Comparison of ENCODE assay signal across 27 cellular contexts in genomic region chr19:52070496-52070895, GRCh38. TPM values are rescaled to one million over a fixed set of nuclear protein-coding genes. Genes with fewer than 3 reads are reported as not detected.
DNase-seq lines count a peak whose midpoint lies in the region; ATAC-seq, FAIRE-seq and TF ChIP-seq lines count a peak whose summit lies in the region.
"Had no signal": no experiment of that assay in that cellular context is flagged by ENCODE, and none has a peak within 500 bp of the region (broad histone marks: within the 10 kb centered on the region; RNA-seq: fewer than 3 reads in every experiment).

No MANE protein-coding gene starts in this region.

- H3K4me1 Mint-ChIP-seq in astrocyte (ENCODE audit: low read depth, unreplicated experiment): no peaks in the 10 kb centered on the region
- no peaks in the 10 kb centered on the region for H3K4me1 Mint-ChIP-seq in activated T-helper 2 cell treated with anti-CD3 and anti-CD28 coated beads, Interferon-gamma antibody, Interleukin-2, Interleukin-4, amounts not matched to agents 10 μg/mL and 5 μg/mL and 100 μg/mL, durations not matched to agents 14 hours and 24 hours and 36 hours (ENCODE audit: low read depth)
- H3K4me1 Mint-ChIP-seq: GM23338 had no signal

- no peak for DNase-seq in right lobe of liver
- peak; percentile 79 for DNase-seq in astrocyte (ENCODE audit: low read depth)
- peak; percentile 60 for DNase-seq in fibroblast of pulmonary artery (ENCODE audit: low read depth)
- DNase-seq in activated T-helper 2 cell treated with anti-CD3 and anti-CD28 coated beads, Interferon-gamma antibody, Interleukin-2, Interleukin-4, amounts not matched to agents 10 μg/mL and 5 μg/mL and 100 μg/mL, durations not matched to agents 14 hours and 24 hours and 36 hours (ENCODE audit: low spot score): no peak
- DNase-seq in glomerular visceral epithelial cell (ENCODE audit: extremely low spot score): no peak
- no peak for DNase-seq in NCI-H446 (lab: John Stamatoyannopoulos, UW)
- no peak for DNase-seq in NCI-H2196 (lab: John Stamatoyannopoulos, UW; ENCODE audit: unreplicated experiment)
- DNase-seq: activated CD4-positive, alpha-beta memory T cell treated with anti-CD3 and anti-CD28 coated beads, Interleukin-2, amount 10 ng/mL, durations not matched to agents 7 days and 5 days; activated CD4-positive, CD25-positive, alpha-beta regulatory T cell; activated T-cell treated with anti-CD3 and anti-CD28 coated beads for 4 hours; effector memory CD8-positive, alpha-beta T cell; GF-D8; NCI-H1694; occipital lobe; stimulated activated CD4-positive, alpha-beta T cell treated with anti-CD3 and anti-CD28 coated beads, Interleukin-15, amount 100 ng/mL, for 24 hours; T-helper 9 cell; uterus had no signal

- no peak overlapping the region for H3K9ac ChIP-seq in liver (ENCODE audit: low read depth in 1 of 2, low read length in 2 of 2)
- H3K9ac ChIP-seq in astrocyte (ENCODE audit: low read length): no peak overlapping the region
- H3K9ac ChIP-seq: BLaER1 treated with 17β-estradiol and CSF1 and Interleukin-3, amounts not matched to agents 10 nM and 100 nM had no signal

- peaks cover 29% of the 10 kb centered on the region for H3K79me2 ChIP-seq in astrocyte (ENCODE audit: insufficient read depth, low read length)

- no peak overlapping the region for H3K4me2 ChIP-seq in astrocyte (ENCODE audit: low read length)
- H3K4me2 ChIP-seq: A549; BLaER1 treated with 17β-estradiol and CSF1 and Interleukin-3, amounts not matched to agents 10 nM and 100 nM; GM23338; hepatocyte had no signal

- no peak for ATAC-seq in right lobe of liver
- ATAC-seq: A549; effector memory CD8-positive, alpha-beta T cell; GM23338; K562 had no signal

- peaks cover 13% of the 10 kb centered on the region for H4K20me1 ChIP-seq in astrocyte (ENCODE audit: insufficient read depth, low read length)
- H4K20me1 ChIP-seq: BLaER1 treated with 17β-estradiol and CSF1 and Interleukin-3, amounts not matched to agents 10 nM and 100 nM had no signal

- no peak for TF ChIP-seq POLR2A in right lobe of liver (IDR thresholded peaks at IDR 0.05)

- H3K9me3 Mint-ChIP-seq in astrocyte (ENCODE audit: unreplicated experiment): peaks cover 79% of the 10 kb centered on the region
- peaks cover 87% of the 10 kb centered on the region for H3K9me3 Mint-ChIP-seq in activated T-helper 2 cell treated with anti-CD3 and anti-CD28 coated beads, Interferon-gamma antibody, Interleukin-2, Interleukin-4, amounts not matched to agents 10 μg/mL and 5 μg/mL and 100 μg/mL, durations not matched to agents 14 hours and 24 hours and 36 hours

- WGBS in liver: 98% methylated on average over 5 of the region's 5 CpGs
- WGBS in right lobe of liver (ENCODE audit: insufficient coverage, low coverage, low lambda C conversion rate, missing lambda C conversion rate): 87% methylated on average over 3 of the region's 5 CpGs

- peak overlapping the region; percentile 51 for H3K4me3 Mint-ChIP-seq in astrocyte (ENCODE audit: unreplicated experiment)
- H3K4me3 Mint-ChIP-seq in activated T-helper 2 cell treated with anti-CD3 and anti-CD28 coated beads, Interferon-gamma antibody, Interleukin-2, Interleukin-4, amounts not matched to agents 10 μg/mL and 5 μg/mL and 100 μg/mL, durations not matched to agents 14 hours and 24 hours and 36 hours (ENCODE audit: low read depth): no peak overlapping the region
- H3K4me3 Mint-ChIP-seq: activated CD4-positive, alpha-beta memory T cell treated with anti-CD3 and anti-CD28 coated beads, Interleukin-2, amount 10 ng/mL, durations not matched to agents 7 days and 5 days; effector memory CD8-positive, alpha-beta T cell; GM23338 had no signal

- intact Hi-C loops in right lobe of liver (cut with DNase I): no loop called here
- intact Hi-C loops in activated T-helper 2 cell treated with anti-CD3 and anti-CD28 coated beads, Interferon-gamma antibody, Interleukin-2, Interleukin-4, amounts not matched to agents 10 μg/mL and 5 μg/mL and 100 μg/mL, durations not matched to agents 14 hours and 24 hours and 36 hours (cut with micrococcal nuclease): no loop called here

- H3K36me3 ChIP-seq in liver (ENCODE audit: control insufficient read depth in 4 of 4, insufficient read depth in 3 of 4, low read depth in 1 of 4, low read length in 3 of 4): peaks cover 20 to 93% (median 86%) of the 10 kb centered on the region in 4 donors
- peaks cover 0 to 76% (median 24%) of the 10 kb centered on the region in 4 donors for H3K36me3 ChIP-seq in right lobe of liver
- H3K36me3 ChIP-seq in astrocyte (ENCODE audit: insufficient read depth, low read length): peaks cover 46% of the 10 kb centered on the region

- H3K36me3 Mint-ChIP-seq in astrocyte (ENCODE audit: low read depth, unreplicated experiment): peaks cover 89% of the 10 kb centered on the region
- peaks cover 100% of the 10 kb centered on the region for H3K36me3 Mint-ChIP-seq in activated T-helper 2 cell treated with anti-CD3 and anti-CD28 coated beads, Interferon-gamma antibody, Interleukin-2, Interleukin-4, amounts not matched to agents 10 μg/mL and 5 μg/mL and 100 μg/mL, durations not matched to agents 14 hours and 24 hours and 36 hours (ENCODE audit: low read depth)

- H3K27ac ChIP-seq in liver (ENCODE audit: low read depth in 1 of 2, low read length in 2 of 2) (no peak overlapping the region), right lobe of liver (no peak overlapping the region), astrocyte (ENCODE audit: low read depth, low read length) (peak overlapping the region; percentile 43)
- H3K27ac ChIP-seq: A549; BLaER1 treated with 17β-estradiol and CSF1 and Interleukin-3, amounts not matched to agents 10 nM and 100 nM; hepatocyte; right atrium auricular region; RWPE1; uterus had no signal

- no peaks in the 10 kb centered on the region for H3K4me1 ChIP-seq in liver (ENCODE audit: control insufficient read depth in 4 of 4, insufficient read depth in 4 of 4, low read length in 3 of 4)
- no peaks in the 10 kb centered on the region for H3K4me1 ChIP-seq in right lobe of liver
- H3K4me1 ChIP-seq in astrocyte (ENCODE audit: insufficient read depth, low read length): no peaks in the 10 kb centered on the region
- H3K4me1 ChIP-seq: A549; BLaER1 treated with 17β-estradiol and CSF1 and Interleukin-3, amounts not matched to agents 10 nM and 100 nM; right atrium auricular region; uterus had no signal

- no peaks in the 10 kb centered on the region for H3K27me3 ChIP-seq in liver (ENCODE audit: control insufficient read depth in 4 of 4, insufficient read depth in 4 of 4, low read length in 3 of 4)
- no peaks in the 10 kb centered on the region for H3K27me3 ChIP-seq in right lobe of liver
- H3K27me3 ChIP-seq in astrocyte (ENCODE audit: insufficient read depth, low read length): no peaks in the 10 kb centered on the region
- H3K27me3 ChIP-seq: hepatocyte, right atrium auricular region, uterus had no signal

- no peaks in the 10 kb centered on the region for H3K27me3 Mint-ChIP-seq in astrocyte (ENCODE audit: low read depth, unreplicated experiment)
- H3K27me3 Mint-ChIP-seq in activated T-helper 2 cell treated with anti-CD3 and anti-CD28 coated beads, Interferon-gamma antibody, Interleukin-2, Interleukin-4, amounts not matched to agents 10 μg/mL and 5 μg/mL and 100 μg/mL, durations not matched to agents 14 hours and 24 hours and 36 hours (ENCODE audit: low read depth): no peaks in the 10 kb centered on the region
- H3K27me3 Mint-ChIP-seq: activated CD4-positive, alpha-beta memory T cell treated with anti-CD3 and anti-CD28 coated beads, Interleukin-2, amount 10 ng/mL, durations not matched to agents 7 days and 5 days; effector memory CD8-positive, alpha-beta T cell had no signal

- no peak for TF ChIP-seq CTCF in liver (IDR thresholded peaks at IDR 0.05; ENCODE audit: low read depth, low read length, missing input control)
- TF ChIP-seq CTCF in right lobe of liver (IDR thresholded peaks at IDR 0.05): no peak
- no peak for TF ChIP-seq CTCF in astrocyte (IDR thresholded peaks at IDR 0.05; ENCODE audit: insufficient read depth, low read depth, low read length)
- TF ChIP-seq CTCF in fibroblast of pulmonary artery (IDR thresholded peaks at IDR 0.05; ENCODE audit: low read length, missing control alignments): no peak

- H3K9me3 ChIP-seq in liver (ENCODE audit: control insufficient read depth in 4 of 4, low read length in 3 of 4) (peaks cover 47 to 92% (median 69%) of the 10 kb centered on the region in 4 donors), right lobe of liver (peaks cover under 1 to 81% (median 26%) of the 10 kb centered on the region in 4 donors), astrocyte (ENCODE audit: insufficient read depth, low read depth, low read length) (peaks cover 53% of the 10 kb centered on the region)

- no peak overlapping the region for H2AFZ ChIP-seq in astrocyte (ENCODE audit: low read depth, low read length)
- H2AFZ ChIP-seq: GM23338, hepatocyte had no signal

- peak overlapping the region; percentile 74 for H3K27ac Mint-ChIP-seq in astrocyte (ENCODE audit: unreplicated experiment)
- H3K27ac Mint-ChIP-seq in activated T-helper 2 cell treated with anti-CD3 and anti-CD28 coated beads, Interferon-gamma antibody, Interleukin-2, Interleukin-4, amounts not matched to agents 10 μg/mL and 5 μg/mL and 100 μg/mL, durations not matched to agents 14 hours and 24 hours and 36 hours: no peak overlapping the region
- H3K27ac Mint-ChIP-seq: activated CD4-positive, alpha-beta memory T cell treated with anti-CD3 and anti-CD28 coated beads, Interleukin-2, amount 10 ng/mL, durations not matched to agents 7 days and 5 days; effector memory CD8-positive, alpha-beta T cell; GM23338 had no signal

- no peak for FAIRE-seq in astrocyte (lab: Jason Lieb, UNC)
- FAIRE-seq: A549, islet of Langerhans, K562 had no signal

- H3K4me3 ChIP-seq in liver (ENCODE audit: low read depth in 1 of 3, low read length in 3 of 3) (peak overlapping the region in 2 of 3 donors; percentile 45 to 84), right lobe of liver (no peak overlapping the region), astrocyte (ENCODE audit: insufficient read depth, low read depth, low read length) (no peak overlapping the region), fibroblast of pulmonary artery (replicated peaks; ENCODE audit: low read depth, low read length) (no peak overlapping the region)
- H3K4me3 ChIP-seq: A549, GM23338, K562, lung, right atrium auricular region, uterus had no signal

- no peak for TF ChIP-seq RAD21 in liver (IDR thresholded peaks at IDR 0.05)

RNA-seq across cellular contexts. Expression of gene ZNF432, which starts 21.9 kb away (rescaled TPM):
- total RNA-seq in liver: 1 to 10 TPM; 2.8 to 4.8 TPM
- under 1 TPM; 0.83 to 0.99 TPM for polyA plus RNA-seq in liver
- 1 to 10 TPM in 5 of 6 experiments, under 1 TPM in 1; 0.86 to 3.9 (median 3.3) TPM for total RNA-seq in right lobe of liver
- total RNA-seq in astrocyte: 17.7 and 22.9 TPM in 2 replicates
- total RNA-seq in activated T-helper 2 cell treated with anti-CD3 and anti-CD28 coated beads, Interferon-gamma antibody, Interleukin-2, Interleukin-4, amounts not matched to agents 10 μg/mL and 5 μg/mL and 100 μg/mL, durations not matched to agents 14 hours and 24 hours and 36 hours: 13.3 and 15.5 TPM in 2 replicates

RNA-seq across cellular contexts. Expression of gene ZNF841, which starts 25.1 kb away (rescaled TPM):
- 10 to 100 TPM in 1 of 2 donors, 1 to 10 TPM in 1; 5.9 to 11.1 TPM for total RNA-seq in liver
- polyA plus RNA-seq in liver: 1 to 10 TPM in 1 of 2 donors, under 1 TPM in 1; 0.86 to 2.5 TPM
- total RNA-seq in right lobe of liver: 1 to 10 TPM; 2.8 to 8.7 (median 5.8) TPM
- 37.8 and 38.0 TPM in 2 replicates for total RNA-seq in astrocyte
- 13.2 and 15.0 TPM in 2 replicates for total RNA-seq in activated T-helper 2 cell treated with anti-CD3 and anti-CD28 coated beads, Interferon-gamma antibody, Interleukin-2, Interleukin-4, amounts not matched to agents 10 μg/mL and 5 μg/mL and 100 μg/mL, durations not matched to agents 14 hours and 24 hours and 36 hours

RNA-seq across cellular contexts. Expression of gene ZNF614, which starts 42.3 kb away (rescaled TPM):
- total RNA-seq in liver (1 to 10 TPM; 2.2 to 4.7 TPM), right lobe of liver (1 to 10 TPM; 1.2 to 2.7 (median 1.6) TPM), astrocyte (9.9 and 11.4 TPM in 2 replicates)
- polyA plus RNA-seq in liver: 1 to 10 TPM; 1.1 TPM
- 9.2 and 9.6 TPM in 2 replicates for total RNA-seq in activated T-helper 2 cell treated with anti-CD3 and anti-CD28 coated beads, Interferon-gamma antibody, Interleukin-2, Interleukin-4, amounts not matched to agents 10 μg/mL and 5 μg/mL and 100 μg/mL, durations not matched to agents 14 hours and 24 hours and 36 hours

Comparison
In these comparisons a context has a peak if more than half of its experiments do, and no peak if none do; other contexts are left out.
1. H3K4me3 ChIP-seq: peak in liver (2 of 3); none in right lobe of liver (0 of 3), astrocyte (single experiment) and fibroblast of pulmonary artery (single experiment).
2. DNase-seq: peak in astrocyte (single experiment) and fibroblast of pulmonary artery (single experiment); none in right lobe of liver (0 of 3), activated T-helper 2 cell treated with anti-CD3 and anti-CD28 coated beads, Interferon-gamma antibody, Interleukin-2, Interleukin-4, amounts not matched to agents 10 μg/mL and 5 μg/mL and 100 μg/mL, durations not matched to agents 14 hours and 24 hours and 36 hours (single experiment), glomerular visceral epithelial cell (single experiment), NCI-H446 (0 of 2) and NCI-H2196 (single experiment).